1 cellular context compared by ENCODE assay signal in the genomic region with DNA sequence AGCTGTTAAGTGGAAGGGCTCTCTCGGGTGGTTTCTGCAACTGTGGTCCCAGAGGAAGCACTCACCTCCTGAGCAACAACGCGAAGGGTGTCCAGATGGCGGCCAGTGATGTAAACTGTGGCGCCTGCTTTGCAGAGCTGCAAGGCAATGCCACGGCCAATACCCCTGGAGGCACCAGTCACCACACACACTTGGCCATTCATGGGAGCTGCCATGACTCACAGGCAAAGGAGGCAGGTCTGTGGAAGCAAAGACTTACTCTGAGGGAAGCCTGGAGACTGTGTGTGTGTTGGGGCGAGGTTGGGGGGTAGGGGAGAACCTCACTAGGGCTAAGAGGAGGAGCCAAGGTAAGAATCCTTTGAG.
TF ChIP-seq lines count a peak whose summit lies in the region.

No MANE protein-coding gene starts in this region.

TF ChIP-seq in IMR-90, 13 proteins besides CTCF, POLR2A, EP300 and RAD21:
- TF ChIP-seq, protein P1, sequence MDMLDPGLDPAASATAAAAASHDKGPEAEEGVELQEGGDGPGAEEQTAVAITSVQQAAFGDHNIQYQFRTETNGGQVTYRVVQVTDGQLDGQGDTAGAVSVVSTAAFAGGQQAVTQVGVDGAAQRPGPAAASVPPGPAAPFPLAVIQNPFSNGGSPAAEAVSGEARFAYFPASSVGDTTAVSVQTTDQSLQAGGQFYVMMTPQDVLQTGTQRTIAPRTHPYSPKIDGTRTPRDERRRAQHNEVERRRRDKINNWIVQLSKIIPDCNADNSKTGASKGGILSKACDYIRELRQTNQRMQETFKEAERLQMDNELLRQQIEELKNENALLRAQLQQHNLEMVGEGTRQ (IDR thresholded peaks at IDR 0.05; ENCODE audit: low read depth, low read length): no peak
- no peak for TF ChIP-seq RFX5 (IDR thresholded peaks at IDR 0.05; ENCODE audit: low read depth, low read length)
- no peak for TF ChIP-seq SMC3 (IDR thresholded peaks at IDR 0.05; ENCODE audit: low read depth, low read length)
- no peak for TF ChIP-seq BHLHE40 (IDR thresholded peaks at IDR 0.05; ENCODE audit: low read depth, low read length)
- TF ChIP-seq MAFK (IDR thresholded peaks at IDR 0.05; ENCODE audit: low read depth, low read length): no peak
- TF ChIP-seq RCOR1 (IDR thresholded peaks at IDR 0.05; ENCODE audit: insufficient replicate concordance, low read length): no peak
- TF ChIP-seq CHD1 (IDR thresholded peaks at IDR 0.05; ENCODE audit: low read depth, low read length): no peak
- TF ChIP-seq MXI1 (IDR thresholded peaks at IDR 0.05; ENCODE audit: borderline replicate concordance, low read depth, low read length): no peak
- TF ChIP-seq CEBPB (IDR thresholded peaks at IDR 0.05; ENCODE audit: low read depth, low read length): no peak
- TF ChIP-seq, protein P2, sequence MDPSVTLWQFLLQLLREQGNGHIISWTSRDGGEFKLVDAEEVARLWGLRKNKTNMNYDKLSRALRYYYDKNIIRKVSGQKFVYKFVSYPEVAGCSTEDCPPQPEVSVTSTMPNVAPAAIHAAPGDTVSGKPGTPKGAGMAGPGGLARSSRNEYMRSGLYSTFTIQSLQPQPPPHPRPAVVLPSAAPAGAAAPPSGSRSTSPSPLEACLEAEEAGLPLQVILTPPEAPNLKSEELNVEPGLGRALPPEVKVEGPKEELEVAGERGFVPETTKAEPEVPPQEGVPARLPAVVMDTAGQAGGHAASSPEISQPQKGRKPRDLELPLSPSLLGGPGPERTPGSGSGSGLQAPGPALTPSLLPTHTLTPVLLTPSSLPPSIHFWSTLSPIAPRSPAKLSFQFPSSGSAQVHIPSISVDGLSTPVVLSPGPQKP (IDR thresholded peaks at IDR 0.05; ENCODE audit: borderline replicate concordance, low read depth, low read length): no peak
- no peak for TF ChIP-seq MAZ (IDR thresholded peaks at IDR 0.05; ENCODE audit: borderline replicate concordance, low read depth, low read length)
- TF ChIP-seq NFE2L2 (IDR thresholded peaks at IDR 0.05; ENCODE audit: low read depth, low read length): no peak
- TF ChIP-seq FOS (IDR thresholded peaks at IDR 0.05; ENCODE audit: low read depth, low read length): no peak
